15 cellular contexts compared by ENCODE assay signal in genomic region chr21:33698088-33698487, GRCh38. TPM values are rescaled to one million over a fixed set of nuclear protein-coding genes. Genes with fewer than 3 reads are reported as not detected.
DNase-seq lines count a peak whose midpoint lies in the region; ATAC-seq and TF ChIP-seq lines count a peak whose summit lies in the region.
"Had no signal": no experiment of that assay in that cellular context is flagged by ENCODE, and none has a peak within 500 bp of the region (broad histone marks: within the 10 kb centered on the region; RNA-seq: fewer than 3 reads in every experiment).

No MANE protein-coding gene starts in this region.

- no peak for ATAC-seq in HG02885 (IDR thresholded peaks at IDR 0.05; ENCODE audit: poor library complexity, unreplicated experiment)
- ATAC-seq: GM12878, GM23338 had no signal

- TF ChIP-seq POLR2A in stomach (IDR thresholded peaks at IDR 0.05) = no peak

- H3F3A ChIP-seq in neural progenitor cell (ENCODE audit: low read depth) = peaks cover 23% of the 10 kb centered on the region

- no peaks in the 10 kb centered on the region for H3K9me3 Mint-ChIP-seq in neural progenitor cell
- H3K9me3 Mint-ChIP-seq: CD4-positive, alpha-beta T cell; GM23338 had no signal

- peaks cover 23% of the 10 kb centered on the region for H3K4me1 ChIP-seq in ectodermal cell (ENCODE audit: control insufficient read depth, insufficient read depth, low read length)
- peaks cover 43% of the 10 kb centered on the region for H3K4me1 ChIP-seq in cardiac muscle cell (ENCODE audit: low read depth)
- peaks cover 0 to 46% of the 10 kb centered on the region in 2 donors for H3K4me1 ChIP-seq in right atrium auricular region
- H3K4me1 ChIP-seq in neural progenitor cell = peaks cover 35% of the 10 kb centered on the region
- H3K4me1 ChIP-seq in stomach = peaks cover 0 to 35% (median 11%) of the 10 kb centered on the region in 4 donors

- H3K4me1 Mint-ChIP-seq in neural progenitor cell = peaks cover 47% of the 10 kb centered on the region
- H3K4me1 Mint-ChIP-seq: B cell had no signal

- no peaks in the 10 kb centered on the region for H3K36me3 Mint-ChIP-seq in neural progenitor cell

- no peaks in the 10 kb centered on the region for H3K27me3 Mint-ChIP-seq in neural progenitor cell (ENCODE audit: insufficient read depth, low read depth)

- H3K9ac ChIP-seq in neural progenitor cell = no peak overlapping the region

- no peaks in the 10 kb centered on the region for H3K9me3 ChIP-seq in ectodermal cell (ENCODE audit: control insufficient read depth, low read length)
- H3K9me3 ChIP-seq in cardiac muscle cell (ENCODE audit: low read depth) = no peaks in the 10 kb centered on the region
- H3K9me3 ChIP-seq in right atrium auricular region = no peaks in the 10 kb centered on the region
- no peaks in the 10 kb centered on the region for H3K9me3 ChIP-seq in neural progenitor cell (ENCODE audit: low read depth)
- no peaks in the 10 kb centered on the region for H3K9me3 ChIP-seq in stomach

- 64 to 73% methylated on average over 2 of the region's 2 CpGs for WGBS in ectodermal cell, 2 experiments
- WGBS in stomach, 5 donors = 80 to 93% (median 81%) methylated on average over 2 of the region's 2 CpGs

- intact Hi-C loops in stomach (cut with DNase I; ENCODE audit: low total_unique reads) = no loop called here

- H3K4me3 Mint-ChIP-seq in neural progenitor cell = no peak overlapping the region
- H3K4me3 Mint-ChIP-seq: B cell; CD4-positive, alpha-beta T cell; GM23338 had no signal

- TF ChIP-seq EP300 in stomach (IDR thresholded peaks at IDR 0.05) = no peak

- H4K20me1 ChIP-seq in neural progenitor cell (ENCODE audit: low read depth) = peaks cover 76% of the 10 kb centered on the region

- H3K36me3 ChIP-seq in ectodermal cell (ENCODE audit: control insufficient read depth, insufficient read depth, low read length) = no peaks in the 10 kb centered on the region
- H3K36me3 ChIP-seq in cardiac muscle cell = no peaks in the 10 kb centered on the region
- H3K36me3 ChIP-seq in right atrium auricular region = no peaks in the 10 kb centered on the region
- H3K36me3 ChIP-seq in neural progenitor cell = no peaks in the 10 kb centered on the region
- no peaks in the 10 kb centered on the region for H3K36me3 ChIP-seq in stomach

- DNase-seq in cardiac muscle cell (ENCODE audit: low read depth in 1 of 2, low spot score in 1 of 2) = peak in 1 of 2 donors; percentile 69
- DNase-seq in right atrium auricular region (ENCODE audit: low spot score) = no peak
- peak; percentile 7 for DNase-seq in neural progenitor cell (ENCODE audit: low spot score)
- DNase-seq in NCI-H1092 (lab: John Stamatoyannopoulos, UW) = no peak
- DNase-seq in stomach = no peak
- DNase-seq in Kasumi-1 (lab: John Stamatoyannopoulos, UW) = no peak
- DNase-seq: C1 segment of cervical spinal cord; CD4-positive, alpha-beta T cell; DMS79; H7 had no signal

- TF ChIP-seq CTCF in cardiac muscle cell (IDR thresholded peaks at IDR 0.05; ENCODE audit: low read depth, low read length) (no peak), right atrium auricular region (IDR thresholded peaks at IDR 0.05) (no peak), neural progenitor cell (IDR thresholded peaks at IDR 0.05) (no peak), stomach (IDR thresholded peaks at IDR 0.05) (no peak)

- H3K27ac ChIP-seq in ectodermal cell (ENCODE audit: insufficient read depth, low read depth, low read length, poor library complexity, severe bottlenecking) (peak overlapping the region; percentile 52), cardiac muscle cell (peak overlapping the region; percentile 70), right atrium auricular region (peak overlapping the region; percentile 28 to 63), neural progenitor cell (no peak overlapping the region), stomach (no peak overlapping the region)

- H3K27me3 ChIP-seq in ectodermal cell (ENCODE audit: control insufficient read depth, insufficient read depth, low read length, poor library complexity, severe bottlenecking) (no peaks in the 10 kb centered on the region), cardiac muscle cell (no peaks in the 10 kb centered on the region), right atrium auricular region (no peaks in the 10 kb centered on the region), neural progenitor cell (no peaks in the 10 kb centered on the region), stomach (no peaks in the 10 kb centered on the region)

- peak overlapping the region; percentile 8 for H3K4me2 ChIP-seq in neural progenitor cell
- H3K4me2 ChIP-seq: GM23338 had no signal

- H3K27ac Mint-ChIP-seq in neural progenitor cell = no peak overlapping the region
- H3K27ac Mint-ChIP-seq: B cell; CD4-positive, alpha-beta T cell; GM23338 had no signal

- H3K4me3 ChIP-seq in ectodermal cell (ENCODE audit: insufficient read depth, low read depth, low read length) = no peak overlapping the region
- no peak overlapping the region for H3K4me3 ChIP-seq in cardiac muscle cell
- H3K4me3 ChIP-seq in right atrium auricular region = no peak overlapping the region
- H3K4me3 ChIP-seq in neural progenitor cell = no peak overlapping the region
- no peak overlapping the region for H3K4me3 ChIP-seq in stomach
- H3K4me3 ChIP-seq: GM12878, GM23338 had no signal

- peaks cover 98% of the 10 kb centered on the region for H3K79me2 ChIP-seq in neural progenitor cell (ENCODE audit: low read depth)

- no peak overlapping the region for H2AFZ ChIP-seq in neural progenitor cell (replicated peaks)
- H2AFZ ChIP-seq: GM23338 had no signal

RNA-seq across cellular contexts. Expression of gene ITSN1, which starts 55.8 kb away (rescaled TPM):
- 116 TPM for polyA plus RNA-seq in ectodermal cell (2013, experiment 1 of 4)
- 108 TPM for polyA plus RNA-seq in ectodermal cell (2013, experiment 2 of 4)
- polyA plus RNA-seq in ectodermal cell (2013, experiment 3 of 4) = 74.6 TPM
- 87.3 TPM for polyA plus RNA-seq in ectodermal cell (2013, experiment 4 of 4)
- total RNA-seq in cardiac muscle cell = 125 and 139 TPM in 2 replicates
- 90.9 and 92.4 TPM in 2 replicates for polyA plus RNA-seq in cardiac muscle cell
- total RNA-seq in right atrium auricular region = 10 to 100 TPM; 49.9 to 54.9 TPM
- 103 and 136 TPM in 2 replicates for total RNA-seq in neural progenitor cell (ENCODE audit: low replicate concordance)
- 10 to 100 TPM; 17.1 to 83.5 (median 47.7) TPM for total RNA-seq in stomach
- 10 to 100 TPM in 1 of 3 donors, 1 to 10 TPM in 2; 6.0 to 10.7 (median 9.4) TPM for polyA plus RNA-seq in stomach

RNA-seq across cellular contexts. Expression of gene CRYZL1, which starts 56.5 kb away (rescaled TPM):
- polyA plus RNA-seq in ectodermal cell (2013, experiment 1 of 4) = 64.2 TPM
- 66.4 TPM for polyA plus RNA-seq in ectodermal cell (2013, experiment 2 of 4)
- 55.7 TPM for polyA plus RNA-seq in ectodermal cell (2013, experiment 3 of 4)
- 59.9 TPM for polyA plus RNA-seq in ectodermal cell (2013, experiment 4 of 4)
- total RNA-seq in cardiac muscle cell (17.0 and 58.3 TPM in 2 replicates), right atrium auricular region (10 to 100 TPM; 19.0 to 27.5 TPM), neural progenitor cell (ENCODE audit: low replicate concordance) (38.2 and 80.0 TPM in 2 replicates), stomach (10 to 100 TPM in 4 of 5 donors, 1 to 10 TPM in 1; 9.3 to 73.5 (median 50.0) TPM)
- polyA plus RNA-seq in cardiac muscle cell (58.1 and 79.4 TPM in 2 replicates), stomach (10 to 100 TPM; 17.6 to 33.9 (median 23.8) TPM)

Comparison
In these comparisons a context has a peak if more than half of its experiments do, and no peak if none do; other contexts are left out.
1. H3K27ac ChIP-seq: peak in ectodermal cell (single experiment), cardiac muscle cell (single experiment) and right atrium auricular region (2 of 2); none in neural progenitor cell (single experiment) and stomach (0 of 5).